12 cellular contexts compared by ENCODE assay signal in genomic region chr5:140075371-140075770, GRCh38. TPM values are rescaled to one million over a fixed set of nuclear protein-coding genes. Genes with fewer than 3 reads are reported as not detected.
DNase-seq lines count a peak whose midpoint lies in the region; ATAC-seq, FAIRE-seq and TF ChIP-seq lines count a peak whose summit lies in the region.
"Had no signal": no experiment of that assay in that cellular context is flagged by ENCODE, and none has a peak within 500 bp of the region (broad histone marks: within the 10 kb centered on the region; RNA-seq: fewer than 3 reads in every experiment).

No MANE protein-coding gene starts in this region.

- H3K79me2 ChIP-seq in parathyroid adenoma = no peaks in the 10 kb centered on the region

- no peak overlapping the region for H3K9ac ChIP-seq in parathyroid adenoma
- H3K9ac ChIP-seq: BLaER1 had no signal

- FAIRE-seq in bronchial epithelial cell (lab: Jason Lieb, UNC) = no peak
- FAIRE-seq: keratinocyte had no signal

- H3K27ac ChIP-seq in parathyroid adenoma = no peak overlapping the region
- H3K27ac ChIP-seq: BLaER1 had no signal

- no peaks in the 10 kb centered on the region for H3K36me3 ChIP-seq in MG63
- no peaks in the 10 kb centered on the region for H3K36me3 ChIP-seq in bronchial epithelial cell (ENCODE audit: control insufficient read depth, insufficient read depth, low read length)
- no peaks in the 10 kb centered on the region for H3K36me3 ChIP-seq in parathyroid adenoma (ENCODE audit: control insufficient read depth, insufficient read depth, low read length)
- H3K36me3 ChIP-seq: BLaER1 had no signal

- no peak for ATAC-seq in HG03095 (IDR thresholded peaks at IDR 0.05; ENCODE audit: unreplicated experiment)
- ATAC-seq: right cardiac atrium had no signal

- H2AFZ ChIP-seq in parathyroid adenoma = no peak overlapping the region

- no peaks in the 10 kb centered on the region for H3K9me3 ChIP-seq in MG63
- no peaks in the 10 kb centered on the region for H3K9me3 ChIP-seq in parathyroid adenoma (ENCODE audit: control insufficient read depth, low read length)
- H3K9me3 ChIP-seq: BLaER1 had no signal

- H3K27me3 ChIP-seq in MG63 (no peaks in the 10 kb centered on the region; the same call in 1 of the 2 replicates), bronchial epithelial cell (ENCODE audit: control insufficient read depth, insufficient read depth, low read length) (no peaks in the 10 kb centered on the region), parathyroid adenoma (ENCODE audit: control insufficient read depth, insufficient read depth, low read length) (no peaks in the 10 kb centered on the region)
- H3K27me3 ChIP-seq: BLaER1 had no signal

- TF ChIP-seq CTCF in bronchial epithelial cell (IDR thresholded peaks at IDR 0.05; ENCODE audit: insufficient read depth, low read length, severe bottlenecking) (no peak), parathyroid adenoma (IDR thresholded peaks at IDR 0.05) (peak; percentile 27)

- DNase-seq in NCI-H748 (lab: John Stamatoyannopoulos, UW; ENCODE audit: unreplicated experiment) = peak; percentile 25
- no peak for DNase-seq in NCI-H748 treated with DMSO at 0.1 percent for 48 hours (lab: John Stamatoyannopoulos, UW)
- DNase-seq in MG63 = peak; percentile 9
- peak; percentile 43 for DNase-seq in bronchial epithelial cell (ENCODE audit: low read depth)
- no peak for DNase-seq in NCI-H510A (lab: John Stamatoyannopoulos, UW)
- no peak for DNase-seq in T-helper 9 cell
- DNase-seq: activated CD8-positive, alpha-beta memory T cell treated with anti-CD3 and anti-CD28 coated beads, Interleukin-2, amount 50 U/mL, for 4 hours had no signal

- no peaks in the 10 kb centered on the region for H3K4me1 ChIP-seq in parathyroid adenoma
- H3K4me1 ChIP-seq: BLaER1 had no signal

- no peak overlapping the region for H3K4me2 ChIP-seq in parathyroid adenoma (ENCODE audit: low read length)
- H3K4me2 ChIP-seq: BLaER1 had no signal

- H3K4me3 ChIP-seq in MG63 (no peak overlapping the region), bronchial epithelial cell (ENCODE audit: low read depth, low read length) (no peak overlapping the region), parathyroid adenoma (ENCODE audit: low read depth, low read length) (no peak overlapping the region)
- H3K4me3 ChIP-seq: BLaER1 had no signal

RNA-seq across cellular contexts. Expression of gene NRG2, which starts 32.3 kb away (rescaled TPM):
- total RNA-seq in MG63 (2014; rRNA removed; shearing (Covaris generic); ENCODE audit: low replicate concordance) = 0.94 and 2.8 TPM in 2 replicates
- under 0.01 TPM in 2 replicates for total RNA-seq in bronchial epithelial cell

RNA-seq across cellular contexts. Expression of gene PURA, which starts 38.5 kb away (rescaled TPM):
- 6.9 and 15.8 TPM in 2 replicates for total RNA-seq in MG63 (2014; rRNA removed; shearing (Covaris generic); ENCODE audit: low replicate concordance)
- total RNA-seq in bronchial epithelial cell = 6.6 and 12.3 TPM in 2 replicates

RNA-seq across cellular contexts. Expression of gene IGIP, which starts 50.4 kb away (rescaled TPM):
- total RNA-seq in MG63 (2014; rRNA removed; shearing (Covaris generic); ENCODE audit: low replicate concordance) = 1.4 TPM in 2 replicates
- 5.3 and 5.9 TPM in 2 replicates for total RNA-seq in bronchial epithelial cell

Comparison
In these comparisons a context has a peak if more than half of its experiments do, and no peak if none do; other contexts are left out.
1. DNase-seq: peak in NCI-H748 (single experiment), MG63 (single experiment) and bronchial epithelial cell (single experiment); none in NCI-H748 treated with DMSO at 0.1 percent for 48 hours (single experiment), NCI-H510A (single experiment) and T-helper 9 cell (single experiment).